Comparison of ENCODE assay signal across 2 cellular contexts in genomic region chr15:48185527-48185926, GRCh38.
TF ChIP-seq lines count a peak whose summit lies in the region.

No MANE protein-coding gene starts in this region.

TF ChIP-seq in IMR-90, 13 proteins besides CTCF, POLR2A, EP300 and RAD21:
- TF ChIP-seq BHLHE40 (IDR thresholded peaks at IDR 0.05; ENCODE audit: low read depth, low read length), result no peak
- TF ChIP-seq ELK1 (IDR thresholded peaks at IDR 0.05; ENCODE audit: borderline replicate concordance, low read depth, low read length), result no peak
- no peak for TF ChIP-seq RCOR1 (IDR thresholded peaks at IDR 0.05; ENCODE audit: insufficient replicate concordance, low read length)
- peak; percentile 72 for TF ChIP-seq CEBPB (IDR thresholded peaks at IDR 0.05; ENCODE audit: low read depth, low read length)
- TF ChIP-seq SMC3 (IDR thresholded peaks at IDR 0.05; ENCODE audit: low read depth, low read length), result no peak
- TF ChIP-seq MAZ (IDR thresholded peaks at IDR 0.05; ENCODE audit: borderline replicate concordance, low read depth, low read length), result no peak

TF ChIP-seq in K562, 482 proteins besides CTCF, POLR2A, EP300 and RAD21:
- TF ChIP-seq CEBPB (tag; IDR thresholded peaks at IDR 0.05) (0 out of 2 replicates have a peak, but pooled peaks have one; percentile 52), MYBL2 (IDR thresholded peaks at IDR 0.05; ENCODE audit: low read depth) (no peak), MYBL2 (CRISPR knock-in tag; IDR thresholded peaks at IDR 0.05; ENCODE audit: borderline replicate concordance) (no peak), CEBPG (CRISPR knock-in tag; IDR thresholded peaks at IDR 0.05) (no peak), CEBPG (tag; conservative IDR thresholded peaks at IDR 0.05 in 1 of 2, IDR thresholded peaks at IDR 0.05 in 1 of 2) (peak in 1 of 2 experiments; percentile 68; a peak in 2 of 4 replicates)
